15 cellular contexts compared by ENCODE assay signal in genomic region chr12:109582636-109583035, GRCh38. TPM values are rescaled to one million over a fixed set of nuclear protein-coding genes. Genes with fewer than 3 reads are reported as not detected.
DNase-seq lines count a peak whose midpoint lies in the region; ATAC-seq and TF ChIP-seq lines count a peak whose summit lies in the region.
"Had no signal": no experiment of that assay in that cellular context is flagged by ENCODE, and none has a peak within 500 bp of the region (broad histone marks: within the 10 kb centered on the region; RNA-seq: fewer than 3 reads in every experiment).

No MANE protein-coding gene starts in this region.

- H3K4me1 Mint-ChIP-seq in progenitor cell of endocrine pancreas (ENCODE audit: low read depth), result no peaks in the 10 kb centered on the region
- H3K4me1 Mint-ChIP-seq: CD14-positive monocyte had no signal

- ATAC-seq in esophagus mucosa, result peak; percentile 81
- ATAC-seq in mucosa of descending colon, result peak; percentile 36
- no peak for ATAC-seq in GM19455 (IDR thresholded peaks at IDR 0.05; ENCODE audit: unreplicated experiment)
- ATAC-seq: stimulated activated naive CD8-positive, alpha-beta T cell treated with anti-CD3 and anti-CD28 coated beads, Interleukin-15, Interleukin-2, amounts not matched to agents 100 U/mL and 50 U/mL, for 24 hours had no signal

- H3K27me3 ChIP-seq in NT2/D1 (ENCODE audit: insufficient read depth, insufficient read length), result no peaks in the 10 kb centered on the region

- H3K9ac ChIP-seq in NT2/D1 (ENCODE audit: insufficient read length, low read depth), result no peak overlapping the region

- H3K4me3 Mint-ChIP-seq in progenitor cell of endocrine pancreas (ENCODE audit: low read depth), result no peak overlapping the region
- H3K4me3 Mint-ChIP-seq: CD14-positive monocyte had no signal

- H3K9me3 ChIP-seq in NT2/D1 (ENCODE audit: insufficient read depth, low read length) (no peaks in the 10 kb centered on the region), mucosa of descending colon (no peaks in the 10 kb centered on the region)

- intact Hi-C loops in mucosa of descending colon (cut with DNase I, micrococcal nuclease), result no loop called here

- no peak overlapping the region for H3K27ac Mint-ChIP-seq in progenitor cell of endocrine pancreas

- peaks cover 5% of the 10 kb centered on the region for H3K36me3 Mint-ChIP-seq in progenitor cell of endocrine pancreas (ENCODE audit: insufficient read depth)

- H3K9me3 Mint-ChIP-seq in progenitor cell of endocrine pancreas (ENCODE audit: low read depth), result no peaks in the 10 kb centered on the region
- H3K9me3 Mint-ChIP-seq: CD14-positive monocyte had no signal

- TF ChIP-seq CTCF in mucosa of descending colon (IDR thresholded peaks at IDR 0.05) (no peak), progenitor cell of endocrine pancreas (IDR thresholded peaks at IDR 0.05; ENCODE audit: unreplicated experiment) (no peak), GM20000 (IDR thresholded peaks at IDR 0.05; ENCODE audit: extremely low read depth, missing control alignments) (no peak)

- H3K36me3 ChIP-seq in NT2/D1 (ENCODE audit: insufficient read depth, insufficient read length, low read length), result peaks cover 69% of the 10 kb centered on the region
- no peaks in the 10 kb centered on the region for H3K36me3 ChIP-seq in mucosa of descending colon (ENCODE audit: low read depth)

- H3K27me3 Mint-ChIP-seq in progenitor cell of endocrine pancreas, result no peaks in the 10 kb centered on the region

- H3K4me3 ChIP-seq in NT2/D1 (ENCODE audit: insufficient read length, low read depth), result no peak overlapping the region
- H3K4me3 ChIP-seq in mucosa of descending colon, result no peak overlapping the region

- H3K4me1 ChIP-seq in NT2/D1 (ENCODE audit: insufficient read depth, insufficient read length) (peaks cover 6% of the 10 kb centered on the region), mucosa of descending colon (ENCODE audit: low read depth) (no peaks in the 10 kb centered on the region)

- DNase-seq in ELR (ENCODE audit: low read depth) (peak; percentile 14), NT2/D1 (ENCODE audit: low read depth, low spot score) (peak; percentile 27), mucosa of descending colon (no peak), progenitor cell of endocrine pancreas (ENCODE audit: low spot score, unreplicated experiment) (no peak), GM20000 (ENCODE audit: low spot score) (no peak), cerebellar cortex (ENCODE audit: low spot score) (no peak)
- DNase-seq: activated T-cell treated with anti-CD3 and anti-CD28 coated beads, Interleukin-2, amount 50 U/mL, for 1 hour; anterior cingulate cortex; effector memory CD4-positive, alpha-beta T cell; MM.1S; stimulated activated CD4-positive, alpha-beta T cell treated with anti-CD3 and anti-CD28 coated beads, Interleukin-4, amount 100 ng/mL, for 24 hours; stimulated activated naive CD8-positive, alpha-beta T cell treated with anti-CD3 and anti-CD28 coated beads, Interleukin-15, Interleukin-2, amounts not matched to agents 100 U/mL and 50 U/mL, for 24 hours had no signal

RNA-seq across cellular contexts. Expression of gene MVK, which starts 9.0 kb away (rescaled TPM):
- total RNA-seq in esophagus mucosa (55.2 TPM), mucosa of descending colon (10 to 100 TPM; 18.9 to 30.0 (median 29.8) TPM), progenitor cell of endocrine pancreas (28.1 and 33.3 TPM in 2 replicates)

RNA-seq across cellular contexts. Expression of gene MMAB, which starts 9.3 kb away (rescaled TPM):
- total RNA-seq in esophagus mucosa, result 74.2 TPM
- 10 to 100 TPM; 29.9 to 45.5 (median 42.0) TPM for total RNA-seq in mucosa of descending colon
- total RNA-seq in progenitor cell of endocrine pancreas, result 35.3 and 39.3 TPM in 2 replicates

Comparison
In these comparisons a context has a peak if more than half of its experiments do, and no peak if none do; other contexts are left out.
1. DNase-seq: peak in ELR (single experiment) and NT2/D1 (single experiment); none in mucosa of descending colon (0 of 3), progenitor cell of endocrine pancreas (single experiment), GM20000 (single experiment) and cerebellar cortex (single experiment).